Comparison of ENCODE assay signal across 22 cellular contexts in the genomic region with DNA sequence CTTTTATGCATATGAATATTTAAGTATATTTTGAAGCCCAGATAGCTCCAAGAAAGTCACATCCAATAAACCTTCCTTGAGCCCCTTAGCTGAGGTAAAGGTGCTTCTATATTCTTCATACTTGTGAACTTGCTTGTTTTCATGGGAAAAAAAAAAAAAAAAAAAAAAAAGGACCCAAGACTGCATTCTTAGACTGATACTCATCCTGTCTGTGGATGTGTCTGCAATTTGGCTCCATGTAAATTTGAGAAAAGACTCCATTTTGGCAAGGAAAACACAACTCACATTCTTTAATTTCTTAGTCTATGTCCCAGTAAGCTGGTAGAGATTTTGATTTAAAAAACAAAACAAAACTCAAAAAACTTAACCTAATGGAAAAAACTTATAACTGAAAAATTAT.
DNase-seq lines count a peak whose midpoint lies in the region; ATAC-seq, FAIRE-seq and TF ChIP-seq lines count a peak whose summit lies in the region.
"Had no signal": no experiment of that assay in that cellular context is flagged by ENCODE, and none has a peak within 500 bp of the region (broad histone marks: within the 10 kb centered on the region; RNA-seq: fewer than 3 reads in every experiment).

No MANE protein-coding gene starts in this region.

- TF ChIP-seq RAD21 in SK-N-SH (IDR thresholded peaks at IDR 0.05; ENCODE audit: low read length), result no peak

- POLR2A ChIA-PET in SK-N-SH (lab: Yijun Ruan, JAX), result no interaction called here

- no peaks in the 10 kb centered on the region for H3K36me3 ChIP-seq in SK-N-SH (replicated peaks in 1 of 2; ENCODE audit: control insufficient read depth in 1 of 2, insufficient read depth in 2 of 2, low read length in 1 of 2)
- H3K36me3 ChIP-seq in aorta (ENCODE audit: control insufficient read depth in 1 of 2, insufficient read depth in 2 of 2, low read length in 1 of 2), result no peaks in the 10 kb centered on the region
- no peaks in the 10 kb centered on the region for H3K36me3 ChIP-seq in kidney (ENCODE audit: control insufficient read depth in 1 of 2, insufficient read depth in 2 of 2, low read length in 2 of 2)
- H3K36me3 ChIP-seq: BLaER1 treated with 17β-estradiol and CSF1 and Interleukin-3, amounts not matched to agents 10 nM and 100 nM; neural progenitor cell had no signal

- H3K9ac ChIP-seq in SK-N-SH, result no peak overlapping the region; the same call in 1 of the 2 replicates
- H3K9ac ChIP-seq in kidney (ENCODE audit: low read length in 2 of 2), result no peak overlapping the region
- H3K9ac ChIP-seq: BLaER1 treated with 17β-estradiol and CSF1 and Interleukin-3, amounts not matched to agents 10 nM and 100 nM; neural progenitor cell had no signal

- H3K27ac ChIP-seq in SK-N-SH (ENCODE audit: low read depth in 2 of 2, low read length in 1 of 2), result peak overlapping the region; percentile 47 to 69; a peak in 3 of 4 replicates
- H3K27ac ChIP-seq in aorta (ENCODE audit: low read depth in 1 of 2, low read length in 2 of 2), result no peak overlapping the region
- no peak overlapping the region for H3K27ac ChIP-seq in kidney (ENCODE audit: low read depth in 2 of 2, low read length in 2 of 2)
- H3K27ac ChIP-seq: BLaER1 treated with 17β-estradiol and CSF1 and Interleukin-3, amounts not matched to agents 10 nM and 100 nM; neural progenitor cell had no signal

- H3K4me3 ChIP-seq in SK-N-SH (ENCODE audit: low read depth in 2 of 2, low read length in 1 of 2), result no peak overlapping the region
- H3K4me3 ChIP-seq in skeletal muscle cell (ENCODE audit: low read depth, low read length), result no peak overlapping the region
- no peak overlapping the region for H3K4me3 ChIP-seq in aorta (ENCODE audit: low read length in 2 of 2)
- no peak overlapping the region for H3K4me3 ChIP-seq in kidney (ENCODE audit: low read length in 2 of 2)
- H3K4me3 ChIP-seq: BLaER1 treated with 17β-estradiol and CSF1 and Interleukin-3, amounts not matched to agents 10 nM and 100 nM; neural progenitor cell had no signal

- DNase-seq in EH (ENCODE audit: low read depth), result peak; percentile 75
- DNase-seq in SK-N-SH, result no peak
- DNase-seq in fibroblast of peridontal ligament (ENCODE audit: extremely low read depth), result peak; percentile 64
- DNase-seq in skeletal muscle cell (ENCODE audit: low read depth), result peak; percentile 15
- DNase-seq in left lobe of liver (ENCODE audit: low spot score), result no peak
- DNase-seq in aorta, result no peak
- DNase-seq in kidney, result no peak
- DNase-seq: activated CD4-positive, alpha-beta T cell treated with anti-CD3 and anti-CD28 coated beads, Interleukin-2, amount 50 U/mL, for 48 hours; activated naive CD8-positive, alpha-beta T cell treated with anti-CD3 and anti-CD28 coated beads for 36 hours; activated T-cell treated with anti-CD3 and anti-CD28 coated beads, Interleukin-2, amount 50 U/mL, for 48 hours; cerebellar nuclear complex; DMS 273 treated with DMSO at 0.1 percent for 48 hours; endodermal cell; immature natural killer cell; NCI-H1048; NCI-H2081 treated with DMSO at 0.1 percent for 48 hours; NCI-H526; OCI-M1 had no signal

- no peak for TF ChIP-seq EP300 in SK-N-SH (IDR thresholded peaks at IDR 0.05; ENCODE audit: borderline replicate concordance in 1 of 2, low read depth in 1 of 2, low read length in 1 of 2)

- CTCF ChIA-PET in SK-N-SH (lab: Yijun Ruan, JAX), result interaction anchor here (1.6 kb wide), 1 partner anchor 117 kb away, joined by 6 read pairs; no protein-coding TSS in a partner anchor

- H3K4me2 ChIP-seq in SK-N-SH, result no peak overlapping the region
- H3K4me2 ChIP-seq: BLaER1 treated with 17β-estradiol and CSF1 and Interleukin-3, amounts not matched to agents 10 nM and 100 nM; neural progenitor cell had no signal

- ATAC-seq in left lobe of liver, result no peak
- no peak for ATAC-seq in HG03432 (IDR thresholded peaks at IDR 0.05; ENCODE audit: unreplicated experiment)
- ATAC-seq in aorta (ENCODE audit: low FRiP score), result no peak

- H3K79me2 ChIP-seq in SK-N-SH (ENCODE audit: insufficient read depth), result no peaks in the 10 kb centered on the region

- peaks cover 2 to 3% of the 10 kb centered on the region in 2 experiments; a peak in 1 of 4 replicates for H3K4me1 ChIP-seq in SK-N-SH (ENCODE audit: control insufficient read depth in 1 of 2, insufficient read depth in 2 of 2, low read depth in 1 of 2, low read length in 1 of 2)
- H3K4me1 ChIP-seq in aorta (ENCODE audit: control insufficient read depth in 1 of 2, insufficient read depth in 2 of 2, low read length in 2 of 2), result peaks cover 0 to 6% of the 10 kb centered on the region in 2 donors
- no peaks in the 10 kb centered on the region for H3K4me1 ChIP-seq in kidney (ENCODE audit: control insufficient read depth in 1 of 2, insufficient read depth in 1 of 2, low read depth in 1 of 2, low read length in 2 of 2)
- H3K4me1 ChIP-seq: neural progenitor cell had no signal

- H3K9me3 ChIP-seq in SK-N-SH (no peaks in the 10 kb centered on the region), aorta (ENCODE audit: control insufficient read depth, low read length) (no peaks in the 10 kb centered on the region), kidney (ENCODE audit: control insufficient read depth in 1 of 2, low read length in 2 of 2) (no peaks in the 10 kb centered on the region)
- H3K9me3 ChIP-seq: BLaER1 treated with 17β-estradiol and CSF1 and Interleukin-3, amounts not matched to agents 10 nM and 100 nM had no signal

- H3F3A ChIP-seq in SK-N-SH (replicated peaks; ENCODE audit: insufficient read depth), result peaks cover 7% of the 10 kb centered on the region

- no peaks in the 10 kb centered on the region for H4K20me1 ChIP-seq in SK-N-SH (ENCODE audit: insufficient read depth)
- H4K20me1 ChIP-seq: BLaER1 treated with 17β-estradiol and CSF1 and Interleukin-3, amounts not matched to agents 10 nM and 100 nM had no signal

- no peak overlapping the region; the same call in 1 of the 2 replicates for H2AFZ ChIP-seq in SK-N-SH (ENCODE audit: low read depth)
- H2AFZ ChIP-seq: neural progenitor cell had no signal

- H3K27me3 ChIP-seq in SK-N-SH (ENCODE audit: insufficient read depth) (no peaks in the 10 kb centered on the region), aorta (ENCODE audit: control insufficient read depth in 1 of 2, insufficient read depth in 2 of 2, low read length in 1 of 2) (no peaks in the 10 kb centered on the region)
- H3K27me3 ChIP-seq: BLaER1 treated with 17β-estradiol and CSF1 and Interleukin-3, amounts not matched to agents 10 nM and 100 nM; neural progenitor cell had no signal

- FAIRE-seq in kidney (lab: Jason Lieb, UNC), result no peak
- FAIRE-seq: TTC549 had no signal

- no peaks in the 10 kb centered on the region for H3K9me2 ChIP-seq in SK-N-SH

- no peak for TF ChIP-seq CTCF in SK-N-SH (IDR thresholded peaks at IDR 0.05)
- no peak for TF ChIP-seq CTCF in kidney (IDR thresholded peaks at IDR 0.05; ENCODE audit: borderline replicate concordance, extremely low read depth, insufficient read depth)

- intact Hi-C loops in aorta (cut with DNase I) (no loop called here), kidney (cut with DNase I) (no loop called here)

TF ChIP-seq in SK-N-SH, 30 proteins besides CTCF, POLR2A, EP300 and RAD21:
- TF ChIP-seq FOSL2 (IDR thresholded peaks at IDR 0.05; ENCODE audit: borderline replicate concordance, low read depth) (peak; percentile 14; the same call in 1 of the 2 replicates), MEF2A (IDR thresholded peaks at IDR 0.05; ENCODE audit: borderline replicate concordance, low read depth) (no peak), TAF1 (IDR thresholded peaks at IDR 0.05; ENCODE audit: borderline replicate concordance, low read depth, low read length) (no peak), JUND (IDR thresholded peaks at IDR 0.05) (0 out of 2 replicates have a peak, but pooled peaks have one; percentile 24)
- TF ChIP-seq, protein P1, sequence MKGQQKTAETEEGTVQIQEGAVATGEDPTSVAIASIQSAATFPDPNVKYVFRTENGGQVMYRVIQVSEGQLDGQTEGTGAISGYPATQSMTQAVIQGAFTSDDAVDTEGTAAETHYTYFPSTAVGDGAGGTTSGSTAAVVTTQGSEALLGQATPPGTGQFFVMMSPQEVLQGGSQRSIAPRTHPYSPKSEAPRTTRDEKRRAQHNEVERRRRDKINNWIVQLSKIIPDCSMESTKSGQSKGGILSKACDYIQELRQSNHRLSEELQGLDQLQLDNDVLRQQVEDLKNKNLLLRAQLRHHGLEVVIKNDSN (IDR thresholded peaks at IDR 0.05; ENCODE audit: borderline replicate concordance, low read depth), result no peak

Comparison
In these comparisons a context has a peak if more than half of its experiments do, and no peak if none do; other contexts are left out.
1. DNase-seq: peak in EH (single experiment), fibroblast of peridontal ligament (single experiment) and skeletal muscle cell (single experiment); none in SK-N-SH (single experiment), left lobe of liver (single experiment), aorta (0 of 2) and kidney (single experiment).
2. H3K27ac ChIP-seq: peak in SK-N-SH (2 of 2); none in aorta (0 of 2) and kidney (0 of 2).